In the genomic region with DNA sequence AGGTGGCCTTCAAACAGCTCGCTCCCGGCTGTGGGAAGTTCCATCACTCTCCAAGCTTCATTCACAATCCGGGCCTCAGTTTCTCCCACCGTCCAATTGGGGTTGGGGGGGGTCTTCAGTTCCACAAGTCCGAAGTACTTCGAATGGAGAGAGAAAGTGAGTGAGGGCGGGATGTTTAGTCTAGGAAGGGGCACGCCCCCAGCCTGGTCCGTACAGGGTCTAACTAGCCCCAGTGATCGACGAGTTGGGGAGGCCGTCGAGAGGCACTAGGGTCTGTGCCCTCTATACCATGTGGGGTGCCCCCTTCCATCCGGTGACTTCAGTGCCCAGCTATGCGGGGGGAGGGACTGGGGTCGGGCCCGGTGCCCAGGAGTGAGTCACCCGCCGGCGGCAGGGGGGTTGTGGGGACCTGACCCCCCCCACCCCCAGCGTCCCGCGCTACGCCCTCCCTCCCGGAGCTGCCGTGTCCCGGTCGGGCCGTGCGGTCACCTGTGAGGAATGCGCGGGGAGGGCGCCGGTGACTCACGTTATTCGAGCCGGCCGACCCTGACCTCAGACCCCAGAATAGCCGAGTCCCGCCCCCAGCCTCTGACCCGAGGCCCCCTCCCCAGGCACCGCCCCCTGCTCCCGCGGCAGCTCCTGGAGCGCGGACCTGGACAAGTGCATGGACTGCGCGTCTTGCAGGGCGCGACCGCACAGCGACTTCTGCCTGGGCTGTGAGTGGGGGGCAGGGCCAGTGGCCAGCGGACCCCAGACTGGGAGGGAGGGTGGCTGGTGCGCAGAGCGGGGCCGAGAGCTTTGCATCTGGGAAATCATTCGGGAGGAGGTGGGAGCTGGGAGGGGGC, we compare ENCODE assay signal across 9 cellular contexts. TPM values are rescaled to one million over a fixed set of nuclear protein-coding genes. Genes with fewer than 3 reads are reported as not detected.
DNase-seq lines count a peak whose midpoint lies in the region; ATAC-seq and TF ChIP-seq lines count a peak whose summit lies in the region.
"Had no signal": no experiment of that assay in that cellular context is flagged by ENCODE, and none has a peak within 500 bp of the region (broad histone marks: within the 10 kb centered on the region; RNA-seq: fewer than 3 reads in every experiment).

No MANE protein-coding gene starts in this region.

- no peaks in the 10 kb centered on the region for H3K9me3 Mint-ChIP-seq in stimulated activated naive B cell treated with anti-CD40 and anti-IgM and Interleukin-4, amounts not matched to agents 10 μg/mL and 1 μg/mL and 100 μg/mL, for 72 hours

- no peak for ATAC-seq in stimulated activated naive B cell treated with anti-CD40 and anti-IgM and Interleukin-4, amounts not matched to agents 10 μg/mL and 1 μg/mL and 100 μg/mL, for 72 hours (replicated peaks)
- no peak for ATAC-seq in GM21576 (IDR thresholded peaks at IDR 0.05; ENCODE audit: unreplicated experiment)

- DNase-seq in Caki2 (ENCODE audit: low read depth) (peak; percentile 97), NAMALWA (ENCODE audit: low spot score) (peak; percentile 66), mesenteric fat pad (ENCODE audit: low spot score) (peak; percentile 96), GM20000 (ENCODE audit: low spot score) (no peak)
- DNase-seq in activated CD8-positive, alpha-beta memory T cell treated with anti-CD3 and anti-CD28 coated beads, Interleukin-2, amount 50 U/mL, for 1 hour (ENCODE audit: extremely low read depth) = peak; percentile 40
- DNase-seq in stimulated activated naive B cell treated with anti-CD40 and anti-IgM and Interleukin-4, amounts not matched to agents 10 μg/mL and 1 μg/mL and 100 μg/mL, for 72 hours = no peak

- H3K36me3 ChIP-seq in endocrine pancreas (ENCODE audit: control insufficient read depth, insufficient read depth, low read length) = no peaks in the 10 kb centered on the region

- H3K27me3 Mint-ChIP-seq in stimulated activated naive B cell treated with anti-CD40 and anti-IgM and Interleukin-4, amounts not matched to agents 10 μg/mL and 1 μg/mL and 100 μg/mL, for 72 hours = peaks cover 9 to 22% of the 10 kb centered on the region in 2 donors

- H3K4me1 Mint-ChIP-seq in stimulated activated naive B cell treated with anti-CD40 and anti-IgM and Interleukin-4, amounts not matched to agents 10 μg/mL and 1 μg/mL and 100 μg/mL, for 72 hours = peaks cover 41 to 72% of the 10 kb centered on the region in 2 donors

- no peak for TF ChIP-seq CTCF in GM20000 (IDR thresholded peaks at IDR 0.05; ENCODE audit: extremely low read depth, missing control alignments)

- peaks cover 2 to 5% of the 10 kb centered on the region in 2 donors for H3K36me3 Mint-ChIP-seq in stimulated activated naive B cell treated with anti-CD40 and anti-IgM and Interleukin-4, amounts not matched to agents 10 μg/mL and 1 μg/mL and 100 μg/mL, for 72 hours

- peak overlapping the region; percentile 77 to 90 for H3K4me3 Mint-ChIP-seq in stimulated activated naive B cell treated with anti-CD40 and anti-IgM and Interleukin-4, amounts not matched to agents 10 μg/mL and 1 μg/mL and 100 μg/mL, for 72 hours

- H3K27me3 ChIP-seq in endocrine pancreas (ENCODE audit: control insufficient read depth, insufficient read depth, low read length) = no peaks in the 10 kb centered on the region

- peak overlapping the region; percentile 96 for H3K27ac Mint-ChIP-seq in stimulated activated naive B cell treated with anti-CD40 and anti-IgM and Interleukin-4, amounts not matched to agents 10 μg/mL and 1 μg/mL and 100 μg/mL, for 72 hours

- H3K4me3 ChIP-seq in endocrine pancreas (ENCODE audit: control insufficient read depth, insufficient read depth, low read length) = no peak overlapping the region

- no peaks in the 10 kb centered on the region for H3K9me3 ChIP-seq in endocrine pancreas (ENCODE audit: control insufficient read depth, low read length)

- no peaks in the 10 kb centered on the region for H3K4me1 ChIP-seq in endocrine pancreas (ENCODE audit: control insufficient read depth, insufficient read depth, low read length)

- in situ Hi-C loops in Caki2 (cut with HindIII; ENCODE audit: low pct_unique_long_range_greater_than_20kb, low sequenced_read_pairs) = no loop called here

- H3K9ac ChIP-seq in endocrine pancreas (ENCODE audit: control insufficient read depth, insufficient read depth, low read length) = peak overlapping the region; percentile 86

RNA-seq across cellular contexts. Expression of gene TNFRSF12A, which starts 0.7 kb away (rescaled TPM):
- total RNA-seq in Caki2 (2014; rRNA removed; shearing (Covaris generic); ENCODE audit: low replicate concordance) = 975 and 1,222 TPM in 2 replicates
- total RNA-seq in mesenteric fat pad = 84.8 TPM

RNA-seq across cellular contexts. Expression of gene CLDN6, which starts 2.8 kb away (rescaled TPM):
- total RNA-seq in Caki2 (2014; rRNA removed; shearing (Covaris generic); ENCODE audit: low replicate concordance) = not detected in 2 replicates
- total RNA-seq in mesenteric fat pad = not detected
- total RNA-seq: T-helper 2 cell treated with Interferon-gamma antibody and Interleukin-4, amounts not matched to agents 100 ng/mL and 5 ng/mL, for 36 hours had no signal

RNA-seq across cellular contexts. Expression of gene HCFC1R1, which starts 2.9 kb away (rescaled TPM):
- 461 and 685 TPM in 2 replicates for total RNA-seq in Caki2 (2014; rRNA removed; shearing (Covaris generic); ENCODE audit: low replicate concordance)
- 26.5 TPM for total RNA-seq in mesenteric fat pad

RNA-seq across cellular contexts. Expression of gene THOC6, which starts 3.0 kb away (rescaled TPM):
- total RNA-seq in Caki2 (2014; rRNA removed; shearing (Covaris generic); ENCODE audit: low replicate concordance) = 247 and 252 TPM in 2 replicates
- total RNA-seq in mesenteric fat pad = 20.6 TPM

RNA-seq across cellular contexts. Expression of gene CLDN9, which starts 8.1 kb away (rescaled TPM):
- total RNA-seq in Caki2 (2014; rRNA removed; shearing (Covaris generic); ENCODE audit: low replicate concordance) = 0.07 TPM in 1 of 2 replicates, not detected in the other
- not detected for total RNA-seq in mesenteric fat pad

Comparison
In these comparisons a context has a peak if more than half of its experiments do, and no peak if none do; other contexts are left out.
1. DNase-seq: peak in Caki2 (single experiment), NAMALWA (single experiment), activated CD8-positive, alpha-beta memory T cell treated with anti-CD3 and anti-CD28 coated beads, Interleukin-2, amount 50 U/mL, for 1 hour (single experiment) and mesenteric fat pad (single experiment); none in stimulated activated naive B cell treated with anti-CD40 and anti-IgM and Interleukin-4, amounts not matched to agents 10 μg/mL and 1 μg/mL and 100 μg/mL, for 72 hours (single experiment) and GM20000 (single experiment).
2. RNA of gene TNFRSF12A, which starts 0.7 kb away (total RNA-seq): 975 to 1,222 TPM in Caki2; 84.8 TPM in mesenteric fat pad (single experiment); every median in the first group is over 10 times any median in the second.
3. RNA of gene HCFC1R1, which starts 2.9 kb away (total RNA-seq): 461 to 685 TPM in Caki2; 26.5 TPM in mesenteric fat pad (single experiment); every median in the first group is over 10 times any median in the second.